Comparison of ENCODE assay signal across 12 cellular contexts in the genomic region with DNA sequence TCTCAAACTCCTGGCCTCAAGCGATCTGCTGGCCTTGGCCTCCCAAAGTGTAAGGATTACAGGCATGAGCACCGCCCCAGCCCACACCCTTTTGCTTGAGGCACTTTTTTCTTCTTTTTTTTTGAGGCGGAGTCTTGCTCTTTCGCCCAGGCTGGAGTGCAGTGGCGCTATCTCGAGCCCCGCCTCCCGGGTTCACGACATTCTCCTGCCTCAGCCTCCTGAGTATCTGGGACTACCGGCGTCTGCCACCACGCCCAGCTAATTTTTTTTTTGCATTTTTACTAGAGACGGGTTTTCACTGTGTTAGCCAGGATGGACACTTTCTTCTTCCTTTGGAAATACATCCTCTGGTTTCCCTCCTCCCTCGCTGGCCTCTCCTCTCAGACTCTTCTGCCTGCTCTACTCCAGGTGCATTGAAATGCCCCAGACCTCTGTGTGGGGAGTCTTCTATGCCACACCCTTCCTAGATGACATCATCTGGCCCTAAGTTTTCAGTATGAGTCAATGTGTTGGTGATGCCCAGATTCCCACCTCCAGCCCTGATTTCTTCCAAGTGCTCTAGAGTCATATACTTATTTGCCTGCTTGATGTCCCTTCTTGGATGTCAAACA. TPM values are rescaled to one million over a fixed set of nuclear protein-coding genes. Genes with fewer than 3 reads are reported as not detected.
A peak's percentile ranks its signal among the peaks of the same experiment; 100 is the strongest.
DNase-seq lines count a peak whose midpoint lies in the region; ATAC-seq and TF ChIP-seq lines count a peak whose summit lies in the region.
"Had no signal": no experiment of that assay in that cellular context is flagged by ENCODE, and none has a peak within 500 bp of the region (broad histone marks: within the 10 kb centered on the region; RNA-seq: fewer than 3 reads in every experiment).

No MANE protein-coding gene starts in this region.

- no peak overlapping the region for H2AFZ ChIP-seq in H9 (ENCODE audit: low read length)

- H3K27me3 ChIP-seq in H9 (ENCODE audit: insufficient read depth, low read length) = no peaks in the 10 kb centered on the region

- H3K56ac ChIP-seq in H9 (ENCODE audit: insufficient read length, low read depth, low read length) = no peak overlapping the region

- whole genome bisulfite sequencing in H9 (ENCODE audit: extremely low coverage, insufficient read length, low lambda C conversion rate) = no CpG with 5 or more reads among the region's 14 CpGs

- H3K14ac ChIP-seq in H9 (ENCODE audit: insufficient read depth, low read length) = no peak overlapping the region

- H2BK12ac ChIP-seq in H9 (ENCODE audit: insufficient read length, low read depth, low read length) = no peak overlapping the region

- no peak overlapping the region for H2BK20ac ChIP-seq in H9 (ENCODE audit: low read depth, low read length, poor library complexity, severe bottlenecking)

- H3K23me2 ChIP-seq in H9 (ENCODE audit: insufficient read length, low read depth, low read length, poor library complexity, severe bottlenecking) = no peaks in the 10 kb centered on the region

- H3K4me3 Mint-ChIP-seq in H9 = no peak overlapping the region
- no peak overlapping the region for H3K4me3 Mint-ChIP-seq in activated T-helper 2 cell treated with anti-CD3 and anti-CD28 coated beads, Interferon-gamma antibody, Interleukin-2, Interleukin-4, amounts not matched to agents 10 μg/mL and 5 μg/mL and 100 μg/mL, durations not matched to agents 14 hours and 24 hours and 36 hours (ENCODE audit: low read depth)
- no peak overlapping the region for H3K4me3 Mint-ChIP-seq in immature natural killer cell
- H3K4me3 Mint-ChIP-seq: nephron had no signal

- no peaks in the 10 kb centered on the region for H3K79me1 ChIP-seq in H9 (ENCODE audit: insufficient read depth, low read depth, low read length, poor library complexity, severe bottlenecking)

- intact Hi-C loops in activated T-helper 2 cell treated with anti-CD3 and anti-CD28 coated beads, Interferon-gamma antibody, Interleukin-2, Interleukin-4, amounts not matched to agents 10 μg/mL and 5 μg/mL and 100 μg/mL, durations not matched to agents 14 hours and 24 hours and 36 hours (cut with micrococcal nuclease) = no loop called here

- H3K27ac ChIP-seq in H9 (ENCODE audit: insufficient read length, low read depth, low read length) (no peak overlapping the region), substantia nigra (ENCODE audit: low read depth, low read length, poor library complexity, severe bottlenecking) (no peak overlapping the region)
- H3K27ac ChIP-seq: KMS-11 had no signal

- no peak overlapping the region for H3K23ac ChIP-seq in H9 (ENCODE audit: insufficient read length, low read depth, low read length)

- no peak overlapping the region for H4K5ac ChIP-seq in H9 (ENCODE audit: insufficient read length, low read depth, low read length)

- H4K8ac ChIP-seq in H9 (replicated peaks; ENCODE audit: insufficient read length, low read depth, low read length) = no peak overlapping the region

- DNase-seq in AG10803 (ENCODE audit: low read depth) = peak; percentile 34
- DNase-seq in H9 = peak; percentile 69
- DNase-seq in activated T-helper 2 cell treated with anti-CD3 and anti-CD28 coated beads, Interferon-gamma antibody, Interleukin-2, Interleukin-4, amounts not matched to agents 10 μg/mL and 5 μg/mL and 100 μg/mL, durations not matched to agents 14 hours and 24 hours and 36 hours (ENCODE audit: low spot score) = no peak
- DNase-seq in immature natural killer cell = no peak
- no peak for DNase-seq in anterior cingulate cortex (lab: John Stamatoyannopoulos, UW)
- DNase-seq in substantia nigra (lab: John Stamatoyannopoulos, UW) = no peak
- DNase-seq: activated T-cell treated with anti-CD3 and anti-CD28 coated beads, Interleukin-2, amount 50 U/mL, for 1 hour; NCI-H526 had no signal

- H3K9me3 Mint-ChIP-seq in H9 = peaks cover 10 to 14% of the 10 kb centered on the region in 2 experiments; a peak in 4 of 5 replicates
- H3K9me3 Mint-ChIP-seq in activated T-helper 2 cell treated with anti-CD3 and anti-CD28 coated beads, Interferon-gamma antibody, Interleukin-2, Interleukin-4, amounts not matched to agents 10 μg/mL and 5 μg/mL and 100 μg/mL, durations not matched to agents 14 hours and 24 hours and 36 hours = peaks cover 10% of the 10 kb centered on the region
- no peaks in the 10 kb centered on the region for H3K9me3 Mint-ChIP-seq in immature natural killer cell

- no peak overlapping the region for H2BK15ac ChIP-seq in H9 (ENCODE audit: low read depth, low read length)

- no peak overlapping the region for H2BK120ac ChIP-seq in H9 (ENCODE audit: low read depth, low read length, poor library complexity, severe bottlenecking)

- H2BK5ac ChIP-seq in H9 (ENCODE audit: insufficient read length, low read length) = no peak overlapping the region

- no peak overlapping the region for H2AK5ac ChIP-seq in H9 (ENCODE audit: insufficient read length, low read length)

- no peak overlapping the region for H3K4ac ChIP-seq in H9 (ENCODE audit: low read depth, low read length)

- no peak for ATAC-seq in HG02981 (IDR thresholded peaks at IDR 0.05; ENCODE audit: unreplicated experiment)
- no peak for ATAC-seq in GM21381 (IDR thresholded peaks at IDR 0.05; ENCODE audit: unreplicated experiment)

- no peak overlapping the region for H3K18ac ChIP-seq in H9 (ENCODE audit: insufficient read length, low read depth, low read length)

- peaks cover 32 to 50% (median 45%) of the 10 kb centered on the region in 3 experiments for H3K36me3 Mint-ChIP-seq in H9 (ENCODE audit: insufficient read depth in 1 of 3, low read depth in 3 of 3)
- peaks cover 62% of the 10 kb centered on the region for H3K36me3 Mint-ChIP-seq in activated T-helper 2 cell treated with anti-CD3 and anti-CD28 coated beads, Interferon-gamma antibody, Interleukin-2, Interleukin-4, amounts not matched to agents 10 μg/mL and 5 μg/mL and 100 μg/mL, durations not matched to agents 14 hours and 24 hours and 36 hours (ENCODE audit: low read depth)
- peaks cover 5 to 24% (median 23%) of the 10 kb centered on the region in 3 donors for H3K36me3 Mint-ChIP-seq in immature natural killer cell

- TF ChIP-seq CTCF in AG10803 (conservative IDR thresholded peaks at IDR 0.05; ENCODE audit: low read length) (no peak), H9 (conservative IDR thresholded peaks at IDR 0.05) (no peak)

- H3T11ph ChIP-seq in H9 (ENCODE audit: low read length) = no peak overlapping the region

- no peaks in the 10 kb centered on the region for H3K9me3 ChIP-seq in H9 (ENCODE audit: control insufficient read depth, low read depth, low read length)

- H3K79me2 ChIP-seq in H9 (ENCODE audit: insufficient read depth, low read length) = no peaks in the 10 kb centered on the region

- no peaks in the 10 kb centered on the region for H3K4me1 ChIP-seq in H9 (ENCODE audit: insufficient read depth, low read length)

- H4K20me1 ChIP-seq in H9 (ENCODE audit: control insufficient read depth, insufficient read depth, insufficient read length) = no peaks in the 10 kb centered on the region

- H4K91ac ChIP-seq in H9 (ENCODE audit: insufficient read length, low read depth, low read length) = no peak overlapping the region

- H3K9ac ChIP-seq in H9 (ENCODE audit: extremely low read depth, insufficient read length, low read length) = no peak overlapping the region
- H3K9ac ChIP-seq: KMS-11 had no signal

- H3K27me3 Mint-ChIP-seq in H9 (ENCODE audit: low read depth) = no peaks in the 10 kb centered on the region
- H3K27me3 Mint-ChIP-seq in activated T-helper 2 cell treated with anti-CD3 and anti-CD28 coated beads, Interferon-gamma antibody, Interleukin-2, Interleukin-4, amounts not matched to agents 10 μg/mL and 5 μg/mL and 100 μg/mL, durations not matched to agents 14 hours and 24 hours and 36 hours (ENCODE audit: low read depth) = no peaks in the 10 kb centered on the region
- H3K27me3 Mint-ChIP-seq in immature natural killer cell (ENCODE audit: low read depth in 3 of 3) = no peaks in the 10 kb centered on the region

- no peak overlapping the region for H3K4me3 ChIP-seq in AG10803 (ENCODE audit: low read length)

- H3K27ac Mint-ChIP-seq in H9 = peak overlapping the region in 1 of 3 experiments; percentile 68; a peak in 1 of 7 replicates
- H3K27ac Mint-ChIP-seq in activated T-helper 2 cell treated with anti-CD3 and anti-CD28 coated beads, Interferon-gamma antibody, Interleukin-2, Interleukin-4, amounts not matched to agents 10 μg/mL and 5 μg/mL and 100 μg/mL, durations not matched to agents 14 hours and 24 hours and 36 hours = peak overlapping the region; percentile 18
- peak overlapping the region in 4 of 6 donors; percentile 32 to 72 (median 49) for H3K27ac Mint-ChIP-seq in immature natural killer cell
- H3K27ac Mint-ChIP-seq: nephron had no signal

- peaks cover 7 to 11% of the 10 kb centered on the region in 2 experiments for H3K4me1 Mint-ChIP-seq in H9
- H3K4me1 Mint-ChIP-seq in activated T-helper 2 cell treated with anti-CD3 and anti-CD28 coated beads, Interferon-gamma antibody, Interleukin-2, Interleukin-4, amounts not matched to agents 10 μg/mL and 5 μg/mL and 100 μg/mL, durations not matched to agents 14 hours and 24 hours and 36 hours (ENCODE audit: low read depth) = peaks cover 36% of the 10 kb centered on the region
- peaks cover 25 to 36% of the 10 kb centered on the region in 2 donors for H3K4me1 Mint-ChIP-seq in immature natural killer cell
- H3K4me1 Mint-ChIP-seq: nephron had no signal

- no peak overlapping the region for H3K4me2 ChIP-seq in H9 (ENCODE audit: insufficient read depth, insufficient read length, low read length)
- H3K4me2 ChIP-seq: KMS-11 had no signal

RNA-seq across cellular contexts. Expression of a gene that starts 20.7 kb away (rescaled TPM):
- total RNA-seq in H9 (2021) = 2,205 and 2,239 TPM in 2 replicates
- 2,606 and 2,653 TPM in 2 replicates for total RNA-seq in activated T-helper 2 cell treated with anti-CD3 and anti-CD28 coated beads, Interferon-gamma antibody, Interleukin-2, Interleukin-4, amounts not matched to agents 10 μg/mL and 5 μg/mL and 100 μg/mL, durations not matched to agents 14 hours and 24 hours and 36 hours
- 1,000 to 10,000 TPM; 1,111 to 3,245 (median 1,774) TPM for polyA plus RNA-seq in immature natural killer cell

RNA-seq across cellular contexts. Expression of a gene that starts 56.5 kb away (rescaled TPM):
- total RNA-seq in H9 (2021) = 5.4 and 6.3 TPM in 2 replicates
- 12.2 and 13.6 TPM in 2 replicates for total RNA-seq in activated T-helper 2 cell treated with anti-CD3 and anti-CD28 coated beads, Interferon-gamma antibody, Interleukin-2, Interleukin-4, amounts not matched to agents 10 μg/mL and 5 μg/mL and 100 μg/mL, durations not matched to agents 14 hours and 24 hours and 36 hours
- 1 to 10 TPM in 2 of 3 donors, under 1 TPM in 1; 0.77 to 2.0 (median 1.5) TPM for polyA plus RNA-seq in immature natural killer cell

Comparison
In these comparisons a context has a peak if more than half of its experiments do, and no peak if none do; other contexts are left out.
1. DNase-seq: peak in AG10803 (single experiment) and H9 (single experiment); none in activated T-helper 2 cell treated with anti-CD3 and anti-CD28 coated beads, Interferon-gamma antibody, Interleukin-2, Interleukin-4, amounts not matched to agents 10 μg/mL and 5 μg/mL and 100 μg/mL, durations not matched to agents 14 hours and 24 hours and 36 hours (single experiment), immature natural killer cell (0 of 3), anterior cingulate cortex (0 of 58) and substantia nigra (0 of 49).